ENCODE assay signal across 7 cellular contexts in the genomic region with DNA sequence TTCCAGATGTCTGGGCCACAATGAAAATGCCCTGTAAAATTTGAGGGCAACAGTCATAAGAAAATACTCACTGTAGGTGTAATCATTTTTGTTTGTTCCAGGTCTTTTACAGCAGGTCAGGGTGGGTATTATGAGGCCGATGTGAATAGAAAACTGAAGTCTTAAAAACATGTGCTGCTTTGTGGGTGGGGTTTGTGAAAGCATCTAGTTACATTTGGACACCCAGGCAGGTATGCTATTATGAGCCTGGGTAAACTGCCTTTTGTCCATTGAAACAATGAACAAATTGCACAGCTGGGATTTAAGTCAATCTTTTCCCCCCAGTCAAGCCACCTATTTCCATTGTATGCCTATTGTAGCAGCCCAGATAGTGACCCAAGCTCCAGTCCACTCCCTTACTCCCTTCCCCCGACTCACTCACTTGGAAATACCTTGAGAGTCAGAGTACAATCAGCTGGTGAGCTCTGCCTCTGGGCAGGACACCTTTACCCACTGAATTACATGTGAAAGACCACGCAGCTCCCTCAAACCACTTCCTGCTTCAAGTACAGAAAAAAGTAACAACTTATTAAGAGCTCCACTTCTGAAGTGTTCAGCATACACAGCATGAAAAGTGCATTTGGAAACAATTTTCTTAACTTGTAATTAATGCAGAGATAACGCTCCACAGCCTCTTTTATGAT. TPM values are rescaled to one million over a fixed set of nuclear protein-coding genes. Genes with fewer than 3 reads are reported as not detected.
DNase-seq lines count a peak whose midpoint lies in the region; ATAC-seq and TF ChIP-seq lines count a peak whose summit lies in the region.

No MANE protein-coding gene starts in this region.

- 17% methylated on average over 4 of the region's 4 CpGs for WGBS in mammary epithelial cell (ENCODE audit: low coverage, missing lambda C conversion rate)

- no TSS peak for BruUV-seq in mammary epithelial cell (replicated peaks; lab: Mats Ljungman, UMichigan)

- H3K4me3 ChIP-seq in mammary epithelial cell (replicated peaks in 1 of 3; ENCODE audit: insufficient read depth in 1 of 3, low read depth in 2 of 3, low read length in 3 of 3) = no peak overlapping the region
- H3K4me3 ChIP-seq in MG63 = no peak overlapping the region

- no peaks in the 10 kb centered on the region for H4K20me1 ChIP-seq in mammary epithelial cell (ENCODE audit: insufficient read depth, low read length)

- no peaks in the 10 kb centered on the region for H3K79me2 ChIP-seq in mammary epithelial cell (ENCODE audit: insufficient read depth, low read length)

- H3K9me3 ChIP-seq in mammary epithelial cell (replicated peaks; ENCODE audit: insufficient read depth, low read length) (no peaks in the 10 kb centered on the region), MG63 (no peaks in the 10 kb centered on the region)

- TF ChIP-seq CTCF in GM13977 (IDR thresholded peaks at IDR 0.05; ENCODE audit: extremely low read depth, insufficient read depth, missing control alignments) (no peak), mammary epithelial cell (conservative IDR thresholded peaks at IDR 0.05 in 1 of 2, IDR thresholded peaks at IDR 0.05 in 1 of 2; ENCODE audit: extremely low read depth in 1 of 2, insufficient read depth in 1 of 2, low read depth in 1 of 2, low read length in 2 of 2) (no peak)

- ATAC-seq in GM19463 (IDR thresholded peaks at IDR 0.05; ENCODE audit: unreplicated experiment) = peak; percentile 60
- peak; percentile 42 for ATAC-seq in HG03457 (IDR thresholded peaks at IDR 0.05; ENCODE audit: unreplicated experiment)
- ATAC-seq in sciatic nerve = peak; percentile 29

- intact Hi-C loops in mammary epithelial cell (cut with micrococcal nuclease) = no loop called here
- intact Hi-C loops in sciatic nerve (cut with DNase I) = no loop called here

- in situ Hi-C loops in GM13977 (cut with MboI; ENCODE audit: low pct_unique_long_range_greater_than_20kb, low sequenced_read_pairs, unreplicated experiment) (no loop called here), mammary epithelial cell (cut with MboI; ENCODE audit: low sequenced_read_pairs in 2 of 2) (loop anchor here (25.0 kb wide), 2 partner anchors 516 to 541 kb away; no protein-coding TSS in a partner anchor)

- dilution Hi-C loops in mammary epithelial cell (cut with HindIII; ENCODE audit: low sequenced_read_pairs) = no loop called here

- H3K27me3 ChIP-seq in mammary epithelial cell (ENCODE audit: insufficient read depth, low read length) (no peaks in the 10 kb centered on the region), MG63 (no peaks in the 10 kb centered on the region)

- H3K9ac ChIP-seq in mammary epithelial cell (ENCODE audit: insufficient read depth, low read length) = no peak overlapping the region

- H3K36me3 ChIP-seq in mammary epithelial cell (ENCODE audit: insufficient read depth, low read length) = no peaks in the 10 kb centered on the region
- no peaks in the 10 kb centered on the region for H3K36me3 ChIP-seq in MG63

- H3K27ac ChIP-seq in mammary epithelial cell (ENCODE audit: insufficient read depth, low read depth, low read length) = no peak overlapping the region

- DNase-seq in GM13977 (ENCODE audit: low spot score) (peak; percentile 27), mammary epithelial cell (peak; percentile 6), sciatic nerve (ENCODE audit: low spot score) (no peak), superior temporal gyrus (ENCODE audit: extremely low spot score) (no peak), MG63 (no peak)

- peaks cover 8% of the 10 kb centered on the region for H3K4me1 ChIP-seq in mammary epithelial cell (ENCODE audit: insufficient read depth, low read length)

- H2AFZ ChIP-seq in mammary epithelial cell (ENCODE audit: low read depth, low read length) = peak overlapping the region; percentile 62

- H3K4me2 ChIP-seq in mammary epithelial cell (ENCODE audit: insufficient read depth, low read depth, low read length) = peak overlapping the region; percentile 37

- CTCF ChIA-PET in mammary epithelial cell (lab: Charles Lee; ENCODE audit: low non-redundant PET) = no interaction called here

RNA-seq across cellular contexts. Expression of a gene that starts 1.8 kb away (rescaled TPM):
- not detected for total RNA-seq in mammary epithelial cell
- polyA plus RNA-seq in mammary epithelial cell = not detected
- polyA minus RNA-seq in mammary epithelial cell = not detected
- 52.1 TPM for total RNA-seq in sciatic nerve
- total RNA-seq in MG63 (2014; rRNA removed; shearing (Covaris generic); ENCODE audit: low replicate concordance) = not detected in 2 replicates

Comparison
In these comparisons a context has a peak if more than half of its experiments do, and no peak if none do; other contexts are left out.
1. DNase-seq: peak in GM13977 (single experiment) and mammary epithelial cell (single experiment); none in sciatic nerve (single experiment), superior temporal gyrus (single experiment) and MG63 (single experiment).
2. RNA of a gene that starts 1.8 kb away (total RNA-seq): 52.1 TPM in sciatic nerve (single experiment); not detected in mammary epithelial cell and not detected in MG63; every median in the first group is over 10 times any median in the second.
3. Peak in every context shown above with its lines, with median percentiles within 50 percentile points of each other: ATAC-seq.